16 cellular contexts compared by ENCODE assay signal in the genomic region with DNA sequence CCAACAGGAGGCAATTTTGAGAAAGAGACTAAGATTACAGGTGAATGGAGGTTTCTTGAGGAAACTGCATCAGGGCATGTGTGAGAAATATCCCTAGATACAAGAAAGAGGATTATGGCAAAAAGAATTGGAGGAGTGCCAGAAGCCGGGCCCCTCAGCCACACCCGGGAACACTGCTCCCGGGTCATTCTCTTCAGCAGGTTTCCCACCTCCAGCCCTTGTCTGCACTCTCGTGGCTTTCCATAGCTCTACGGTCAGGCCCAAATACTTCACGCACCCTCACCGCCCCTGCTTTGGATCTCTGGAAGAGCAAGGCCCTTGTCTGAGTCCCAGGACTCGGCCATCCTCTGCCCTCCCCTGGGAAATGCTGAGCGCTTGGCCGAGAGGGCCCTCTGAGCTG. TPM values are rescaled to one million over a fixed set of nuclear protein-coding genes. Genes with fewer than 3 reads are reported as not detected.
A peak's percentile ranks its signal among the peaks of the same experiment; 100 is the strongest.
DNase-seq lines count a peak whose midpoint lies in the region; ATAC-seq and TF ChIP-seq lines count a peak whose summit lies in the region.
"Had no signal": no experiment of that assay in that cellular context is flagged by ENCODE, and none has a peak within 500 bp of the region (broad histone marks: within the 10 kb centered on the region; RNA-seq: fewer than 3 reads in every experiment).

No MANE protein-coding gene starts in this region.

- peaks cover 0 to 4% (median 0%) of the 10 kb centered on the region in 5 donors for H3K36me3 Mint-ChIP-seq in naive thymus-derived CD4-positive, alpha-beta T cell

- H3K36me3 ChIP-seq in heart right ventricle, result peaks cover 0 to 8% (median 0%) of the 10 kb centered on the region in 9 donors
- H3K36me3 ChIP-seq in naive thymus-derived CD4-positive, alpha-beta T cell (ENCODE audit: control insufficient read depth in 2 of 3, insufficient read depth in 3 of 3, low read length in 3 of 3), result no peaks in the 10 kb centered on the region
- H3K36me3 ChIP-seq in vagina, result no peaks in the 10 kb centered on the region
- H3K36me3 ChIP-seq: brain microvascular endothelial cell had no signal

- no peak overlapping the region for H3K4me3 Mint-ChIP-seq in naive thymus-derived CD4-positive, alpha-beta T cell
- H3K4me3 Mint-ChIP-seq: activated naive CD4-positive, alpha-beta T cell treated with anti-CD3 and anti-CD28 coated beads, Interleukin-2, amount 10 ng/mL, durations not matched to agents 7 days and 5 days had no signal

- peaks cover 38 to 100% (median 97%) of the 10 kb centered on the region in 9 donors for H3K4me1 ChIP-seq in heart right ventricle
- peaks cover 39 to 40% of the 10 kb centered on the region in 2 donors for H3K4me1 ChIP-seq in naive thymus-derived CD4-positive, alpha-beta T cell (ENCODE audit: control insufficient read depth in 2 of 2, insufficient read depth in 2 of 2, low read length in 2 of 2)
- H3K4me1 ChIP-seq in vagina, result peaks cover 81% of the 10 kb centered on the region

- no peak for TF ChIP-seq POLR2A in vagina (IDR thresholded peaks at IDR 0.05)

- no peak overlapping the region for H3K4me3 ChIP-seq in heart right ventricle
- no peak overlapping the region for H3K4me3 ChIP-seq in coronary artery
- H3K4me3 ChIP-seq in naive thymus-derived CD4-positive, alpha-beta T cell (ENCODE audit: low read length), result no peak overlapping the region
- H3K4me3 ChIP-seq in vagina, result no peak overlapping the region

- H3K9me3 Mint-ChIP-seq in naive thymus-derived CD4-positive, alpha-beta T cell, result no peaks in the 10 kb centered on the region
- H3K9me3 Mint-ChIP-seq: activated naive CD4-positive, alpha-beta T cell treated with anti-CD3 and anti-CD28 coated beads, Interleukin-2, amount 10 ng/mL, durations not matched to agents 7 days and 5 days had no signal

- no peak for TF ChIP-seq CTCF in heart right ventricle (IDR thresholded peaks at IDR 0.05)
- TF ChIP-seq CTCF in coronary artery (IDR thresholded peaks at IDR 0.05), result no peak
- TF ChIP-seq CTCF in vagina (IDR thresholded peaks at IDR 0.05), result no peak

- H3K9me3 ChIP-seq in heart right ventricle, result no peaks in the 10 kb centered on the region
- no peaks in the 10 kb centered on the region for H3K9me3 ChIP-seq in naive thymus-derived CD4-positive, alpha-beta T cell (ENCODE audit: control insufficient read depth in 2 of 3, low read length in 3 of 3)
- no peaks in the 10 kb centered on the region for H3K9me3 ChIP-seq in vagina

- H3K27me3 Mint-ChIP-seq in naive thymus-derived CD4-positive, alpha-beta T cell, result no peaks in the 10 kb centered on the region
- H3K27me3 Mint-ChIP-seq: activated naive CD4-positive, alpha-beta T cell treated with anti-CD3 and anti-CD28 coated beads, Interleukin-2, amount 10 ng/mL, durations not matched to agents 7 days and 5 days had no signal

- CTCF ChIA-PET in naive thymus-derived CD4-positive, alpha-beta T cell (lab: Charles Lee), result interaction anchor here (0.6 to 1.8 kb wide), 3 partner anchors 28 to 158 kb away, joined by 3 to 4 read pairs (median 4); partner anchors contain the start of gene MAPKBP1

- intact Hi-C loops in heart right ventricle (cut with DNase I), result loop anchor here in 1 of 10 donors (5.0 kb wide), 1 partner anchor 40 kb away; the partner anchor contains the start of gene EHD4
- intact Hi-C loops in left cardiac atrium (cut with DNase I), result loop anchor here in 1 of 2 donors (5.0 kb wide), 1 partner anchor 35 kb away; no protein-coding TSS in a partner anchor
- intact Hi-C loops in naive thymus-derived CD4-positive, alpha-beta T cell (cut with micrococcal nuclease), result loop anchor here in 1 of 2 donors (10.0 kb wide), 1 partner anchor 268 kb away; the partner anchor contains the start of gene MGA
- intact Hi-C loops in vagina (cut with DNase I), result no loop called here

- peak overlapping the region in 8 of 10 donors; percentile 46 to 89 (median 80) for H3K27ac ChIP-seq in heart right ventricle
- H3K27ac ChIP-seq in coronary artery, result peak overlapping the region; percentile 22 to 61
- H3K27ac ChIP-seq in naive thymus-derived CD4-positive, alpha-beta T cell (ENCODE audit: low read depth, low read length), result no peak overlapping the region
- H3K27ac ChIP-seq in vagina, result peak overlapping the region; percentile 65
- H3K27ac ChIP-seq: brain microvascular endothelial cell had no signal

- WGBS in heart right ventricle, 2 donors, result 40 to 47% methylated on average over 10 of the region's 10 CpGs

- H3K27me3 ChIP-seq in heart right ventricle, result no peaks in the 10 kb centered on the region
- H3K27me3 ChIP-seq in naive thymus-derived CD4-positive, alpha-beta T cell (ENCODE audit: control insufficient read depth in 2 of 2, insufficient read depth in 2 of 2, low read length in 2 of 2), result no peaks in the 10 kb centered on the region
- H3K27me3 ChIP-seq in vagina, result no peaks in the 10 kb centered on the region
- H3K27me3 ChIP-seq: brain microvascular endothelial cell had no signal

- ATAC-seq in heart right ventricle (no peak), left cardiac atrium (no peak), HG03439 (IDR thresholded peaks at IDR 0.05; ENCODE audit: unreplicated experiment) (no peak), HG03159 (IDR thresholded peaks at IDR 0.05; ENCODE audit: unreplicated experiment) (no peak)
- ATAC-seq in naive thymus-derived CD4-positive, alpha-beta T cell, result no peak

- POLR2A ChIA-PET in naive thymus-derived CD4-positive, alpha-beta T cell (lab: Charles Lee), result interaction anchor here (1.1 to 1.4 kb wide), 2 partner anchors 18 to 40 kb away, joined by 4 to 5 read pairs; partner anchors contain the start of gene EHD4

- peaks cover 33 to 60% (median 48%) of the 10 kb centered on the region in 7 donors for H3K4me1 Mint-ChIP-seq in naive thymus-derived CD4-positive, alpha-beta T cell

- no peak for DNase-seq in heart right ventricle
- no peak for DNase-seq in left cardiac atrium
- peak; percentile 66 for DNase-seq in coronary artery (ENCODE audit: low spot score)
- no peak for DNase-seq in naive thymus-derived CD4-positive, alpha-beta T cell
- DNase-seq in vagina (ENCODE audit: extremely low spot score in 2 of 2), result no peak
- no peak for DNase-seq in C1 segment of cervical spinal cord (lab: John Stamatoyannopoulos, UW)
- DNase-seq: activated naive CD4-positive, alpha-beta T cell treated with anti-CD3 and anti-CD28 coated beads, Interleukin-2, amount 10 ng/mL, durations not matched to agents 7 days and 5 days; brain microvascular endothelial cell; GF-D8; NCI-H2107; NCI-H774; RPMI8226; stimulated activated CD4-positive, alpha-beta T cell treated with anti-CD3 and anti-CD28 coated beads, Interleukin-4, amount 100 ng/mL, for 4 hours; T-helper 1 cell had no signal

- peak overlapping the region in 8 of 9 donors; percentile 7 to 99 (median 77) for H3K27ac Mint-ChIP-seq in naive thymus-derived CD4-positive, alpha-beta T cell

RNA-seq across cellular contexts. Expression of gene SPTBN5, which starts 38.7 kb away (rescaled TPM):
- total RNA-seq in heart right ventricle (1 to 10 TPM; 1.6 to 5.9 (median 2.4) TPM), left cardiac atrium (1 to 10 TPM; 1.7 to 2.5 TPM), vagina (0.49 TPM)
- 1 to 10 TPM in 1 of 2 donors, under 1 TPM in 1; 0.94 to 8.7 TPM for polyA plus RNA-seq in heart right ventricle
- 1 to 10 TPM; 1.4 to 2.7 (median 1.9) TPM for total RNA-seq in naive thymus-derived CD4-positive, alpha-beta T cell
- polyA plus RNA-seq in naive thymus-derived CD4-positive, alpha-beta T cell, result under 1 TPM in 1 of 2 donors, not detected in 1; 0.12 TPM

RNA-seq across cellular contexts. Expression of gene EHD4, which starts 39.8 kb away (rescaled TPM):
- total RNA-seq in heart right ventricle, result 10 to 100 TPM; 29.8 to 62.7 (median 46.6) TPM
- polyA plus RNA-seq in heart right ventricle, result 10 to 100 TPM; 23.4 to 24.2 TPM
- total RNA-seq in left cardiac atrium, result 10 to 100 TPM; 34.0 to 42.1 TPM
- 10 to 100 TPM; 10.4 to 48.3 (median 23.7) TPM for total RNA-seq in naive thymus-derived CD4-positive, alpha-beta T cell
- polyA plus RNA-seq in naive thymus-derived CD4-positive, alpha-beta T cell, result 1 to 10 TPM; 5.6 to 8.9 TPM
- 24.6 TPM for total RNA-seq in vagina
